In the genomic region with DNA sequence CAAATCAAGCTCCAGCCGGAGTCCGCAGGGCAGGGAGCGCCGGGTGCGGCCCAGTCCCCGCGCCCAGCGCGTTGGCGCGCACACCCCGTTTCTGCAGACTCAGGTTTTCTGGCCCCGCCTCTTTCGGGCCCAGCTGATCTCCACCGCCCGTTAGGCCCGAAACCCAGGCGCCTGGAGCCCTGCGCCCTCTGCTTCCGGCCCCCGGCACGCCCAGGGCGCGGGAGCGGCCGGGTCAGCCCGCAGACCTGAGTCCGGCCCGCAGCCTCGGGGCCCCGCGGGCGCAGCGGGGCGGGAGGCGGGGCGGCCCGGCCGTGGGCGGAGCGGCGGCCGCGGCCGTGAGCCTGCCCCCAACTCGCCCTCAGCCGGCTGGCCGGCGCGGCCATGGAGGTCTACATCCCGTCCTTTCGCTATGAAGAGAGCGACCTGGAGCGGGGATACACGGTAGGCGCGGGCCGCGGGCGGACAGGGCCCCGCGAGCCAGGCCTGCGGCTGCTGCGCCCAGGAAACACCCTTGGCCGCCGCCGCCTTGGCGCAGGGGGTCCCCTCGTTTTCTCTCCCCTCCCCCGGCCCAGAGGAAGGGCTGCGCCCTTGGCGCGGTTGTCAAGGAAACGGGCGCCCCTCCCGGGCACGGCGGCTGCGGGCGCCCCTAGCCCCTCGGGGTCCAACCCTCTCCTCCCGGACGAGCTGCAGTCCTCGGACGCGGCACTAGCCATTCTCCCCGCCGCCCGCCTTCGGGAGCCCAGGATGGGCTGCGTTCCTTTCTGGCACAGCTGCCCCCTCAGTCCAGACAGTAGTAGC, we compare ENCODE assay signal across 1 cellular context.
TF ChIP-seq lines count a peak whose summit lies in the region.

A gene with protein sequence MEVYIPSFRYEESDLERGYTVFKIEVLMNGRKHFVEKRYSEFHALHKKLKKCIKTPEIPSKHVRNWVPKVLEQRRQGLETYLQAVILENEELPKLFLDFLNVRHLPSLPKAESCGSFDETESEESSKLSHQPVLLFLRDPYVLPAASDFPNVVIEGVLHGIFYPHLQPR (plus strand): TSS at position 361 of the 798 bp plus-strand sequence. CDS start 21 bp downstream, at position 382.

TF ChIP-seq in A549, 52 proteins besides CTCF, POLR2A, EP300 and RAD21 (continued from another document):
- TF ChIP-seq, protein P1, sequence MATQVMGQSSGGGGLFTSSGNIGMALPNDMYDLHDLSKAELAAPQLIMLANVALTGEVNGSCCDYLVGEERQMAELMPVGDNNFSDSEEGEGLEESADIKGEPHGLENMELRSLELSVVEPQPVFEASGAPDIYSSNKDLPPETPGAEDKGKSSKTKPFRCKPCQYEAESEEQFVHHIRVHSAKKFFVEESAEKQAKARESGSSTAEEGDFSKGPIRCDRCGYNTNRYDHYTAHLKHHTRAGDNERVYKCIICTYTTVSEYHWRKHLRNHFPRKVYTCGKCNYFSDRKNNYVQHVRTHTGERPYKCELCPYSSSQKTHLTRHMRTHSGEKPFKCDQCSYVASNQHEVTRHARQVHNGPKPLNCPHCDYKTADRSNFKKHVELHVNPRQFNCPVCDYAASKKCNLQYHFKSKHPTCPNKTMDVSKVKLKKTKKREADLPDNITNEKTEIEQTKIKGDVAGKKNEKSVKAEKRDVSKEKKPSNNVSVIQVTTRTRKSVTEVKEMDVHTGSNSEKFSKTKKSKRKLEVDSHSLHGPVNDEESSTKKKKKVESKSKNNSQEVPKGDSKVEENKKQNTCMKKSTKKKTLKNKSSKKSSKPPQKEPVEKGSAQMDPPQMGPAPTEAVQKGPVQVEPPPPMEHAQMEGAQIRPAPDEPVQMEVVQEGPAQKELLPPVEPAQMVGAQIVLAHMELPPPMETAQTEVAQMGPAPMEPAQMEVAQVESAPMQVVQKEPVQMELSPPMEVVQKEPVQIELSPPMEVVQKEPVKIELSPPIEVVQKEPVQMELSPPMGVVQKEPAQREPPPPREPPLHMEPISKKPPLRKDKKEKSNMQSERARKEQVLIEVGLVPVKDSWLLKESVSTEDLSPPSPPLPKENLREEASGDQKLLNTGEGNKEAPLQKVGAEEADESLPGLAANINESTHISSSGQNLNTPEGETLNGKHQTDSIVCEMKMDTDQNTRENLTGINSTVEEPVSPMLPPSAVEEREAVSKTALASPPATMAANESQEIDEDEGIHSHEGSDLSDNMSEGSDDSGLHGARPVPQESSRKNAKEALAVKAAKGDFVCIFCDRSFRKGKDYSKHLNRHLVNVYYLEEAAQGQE (IDR thresholded peaks at IDR 0.05): no peak
- no peak for TF ChIP-seq HDAC2 (IDR thresholded peaks at IDR 0.05)
- TF ChIP-seq, protein P2, sequence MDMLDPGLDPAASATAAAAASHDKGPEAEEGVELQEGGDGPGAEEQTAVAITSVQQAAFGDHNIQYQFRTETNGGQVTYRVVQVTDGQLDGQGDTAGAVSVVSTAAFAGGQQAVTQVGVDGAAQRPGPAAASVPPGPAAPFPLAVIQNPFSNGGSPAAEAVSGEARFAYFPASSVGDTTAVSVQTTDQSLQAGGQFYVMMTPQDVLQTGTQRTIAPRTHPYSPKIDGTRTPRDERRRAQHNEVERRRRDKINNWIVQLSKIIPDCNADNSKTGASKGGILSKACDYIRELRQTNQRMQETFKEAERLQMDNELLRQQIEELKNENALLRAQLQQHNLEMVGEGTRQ (IDR thresholded peaks at IDR 0.05): no peak
- no peak for TF ChIP-seq NPAS2 (CRISPR knock-in tag; IDR thresholded peaks at IDR 0.05; ENCODE audit: borderline replicate concordance)
- TF ChIP-seq TP53 (CRISPR knock-in tag; IDR thresholded peaks at IDR 0.05): no peak
- no peak for TF ChIP-seq FOXS1 (CRISPR knock-in tag; IDR thresholded peaks at IDR 0.05)
- TF ChIP-seq FOSB (CRISPR knock-in tag; IDR thresholded peaks at IDR 0.05): no peak
- TF ChIP-seq, protein P3, sequence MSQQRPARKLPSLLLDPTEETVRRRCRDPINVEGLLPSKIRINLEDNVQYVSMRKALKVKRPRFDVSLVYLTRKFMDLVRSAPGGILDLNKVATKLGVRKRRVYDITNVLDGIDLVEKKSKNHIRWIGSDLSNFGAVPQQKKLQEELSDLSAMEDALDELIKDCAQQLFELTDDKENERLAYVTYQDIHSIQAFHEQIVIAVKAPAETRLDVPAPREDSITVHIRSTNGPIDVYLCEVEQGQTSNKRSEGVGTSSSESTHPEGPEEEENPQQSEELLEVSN (IDR thresholded peaks at IDR 0.05; ENCODE audit: borderline replicate concordance, low read depth): peak; percentile 53; the same call in 1 of the 2 replicates
- TF ChIP-seq KDM1A (IDR thresholded peaks at IDR 0.05; ENCODE audit: low read depth): no peak
- no peak for TF ChIP-seq RARB (CRISPR knock-in tag; IDR thresholded peaks at IDR 0.05)
- no peak for TF ChIP-seq JUNB (IDR thresholded peaks at IDR 0.05)
- no peak for TF ChIP-seq ZNF302 (CRISPR knock-in tag; IDR thresholded peaks at IDR 0.05)
- TF ChIP-seq CBX2 (IDR thresholded peaks at IDR 0.05; ENCODE audit: borderline replicate concordance, low read depth): no peak
- TF ChIP-seq TFCP2L1 (CRISPR knock-in tag; IDR thresholded peaks at IDR 0.05): no peak
- no peak for TF ChIP-seq CHD2 (IDR thresholded peaks at IDR 0.05; ENCODE audit: low read length, partially characterized antibody)
- no peak for TF ChIP-seq RCOR1 (IDR thresholded peaks at IDR 0.05; ENCODE audit: low read depth, low read length)
- TF ChIP-seq ZC3H11A (IDR thresholded peaks at IDR 0.05): no peak
- TF ChIP-seq EHF (CRISPR knock-in tag; IDR thresholded peaks at IDR 0.05): no peak
- no peak for TF ChIP-seq ESRRA (IDR thresholded peaks at IDR 0.05; ENCODE audit: borderline replicate concordance, low read length)
- no peak for TF ChIP-seq NFE2L2 (conservative IDR thresholded peaks at IDR 0.05; ENCODE audit: low read length)
- TF ChIP-seq ZSCAN20 (CRISPR knock-in tag; IDR thresholded peaks at IDR 0.05): no peak
- TF ChIP-seq, protein P4, sequence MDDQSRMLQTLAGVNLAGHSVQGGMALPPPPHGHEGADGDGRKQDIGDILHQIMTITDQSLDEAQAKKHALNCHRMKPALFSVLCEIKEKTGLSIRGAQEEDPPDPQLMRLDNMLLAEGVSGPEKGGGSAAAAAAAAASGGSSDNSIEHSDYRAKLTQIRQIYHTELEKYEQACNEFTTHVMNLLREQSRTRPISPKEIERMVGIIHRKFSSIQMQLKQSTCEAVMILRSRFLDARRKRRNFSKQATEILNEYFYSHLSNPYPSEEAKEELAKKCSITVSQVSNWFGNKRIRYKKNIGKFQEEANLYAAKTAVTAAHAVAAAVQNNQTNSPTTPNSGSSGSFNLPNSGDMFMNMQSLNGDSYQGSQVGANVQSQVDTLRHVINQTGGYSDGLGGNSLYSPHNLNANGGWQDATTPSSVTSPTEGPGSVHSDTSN (IDR thresholded peaks at IDR 0.05): 0 out of 2 replicates have a peak, but pooled peaks have one; percentile 53
- no peak for TF ChIP-seq HOXB13 (CRISPR knock-in tag; IDR thresholded peaks at IDR 0.05; ENCODE audit: low read depth)
- TF ChIP-seq, protein P5, sequence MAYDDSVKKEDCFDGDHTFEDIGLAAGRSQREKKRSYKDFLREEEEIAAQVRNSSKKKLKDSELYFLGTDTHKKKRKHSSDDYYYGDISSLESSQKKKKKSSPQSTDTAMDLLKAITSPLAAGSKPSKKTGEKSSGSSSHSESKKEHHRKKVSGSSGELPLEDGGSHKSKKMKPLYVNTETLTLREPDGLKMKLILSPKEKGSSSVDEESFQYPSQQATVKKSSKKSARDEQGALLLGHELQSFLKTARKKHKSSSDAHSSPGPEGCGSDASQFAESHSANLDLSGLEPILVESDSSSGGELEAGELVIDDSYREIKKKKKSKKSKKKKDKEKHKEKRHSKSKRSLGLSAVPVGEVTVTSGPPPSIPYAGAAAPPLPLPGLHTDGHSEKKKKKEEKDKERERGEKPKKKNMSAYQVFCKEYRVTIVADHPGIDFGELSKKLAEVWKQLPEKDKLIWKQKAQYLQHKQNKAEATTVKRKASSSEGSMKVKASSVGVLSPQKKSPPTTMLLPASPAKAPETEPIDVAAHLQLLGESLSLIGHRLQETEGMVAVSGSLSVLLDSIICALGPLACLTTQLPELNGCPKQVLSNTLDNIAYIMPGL (CRISPR knock-in tag; IDR thresholded peaks at IDR 0.05; ENCODE audit: borderline replicate concordance): no peak
- TF ChIP-seq FOSL2 (IDR thresholded peaks at IDR 0.05): no peak
- no peak for TF ChIP-seq FOSL2 (CRISPR knock-in tag; IDR thresholded peaks at IDR 0.05)
- TF ChIP-seq, protein P6, sequence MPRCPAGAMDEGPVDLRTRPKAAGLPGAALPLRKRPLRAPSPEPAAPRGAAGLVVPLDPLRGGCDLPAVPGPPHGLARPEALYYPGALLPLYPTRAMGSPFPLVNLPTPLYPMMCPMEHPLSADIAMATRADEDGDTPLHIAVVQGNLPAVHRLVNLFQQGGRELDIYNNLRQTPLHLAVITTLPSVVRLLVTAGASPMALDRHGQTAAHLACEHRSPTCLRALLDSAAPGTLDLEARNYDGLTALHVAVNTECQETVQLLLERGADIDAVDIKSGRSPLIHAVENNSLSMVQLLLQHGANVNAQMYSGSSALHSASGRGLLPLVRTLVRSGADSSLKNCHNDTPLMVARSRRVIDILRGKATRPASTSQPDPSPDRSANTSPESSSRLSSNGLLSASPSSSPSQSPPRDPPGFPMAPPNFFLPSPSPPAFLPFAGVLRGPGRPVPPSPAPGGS (IDR thresholded peaks at IDR 0.05): peak; percentile 67; the same call in 2 of the 3 replicates
- TF ChIP-seq NR3C1 (IDR thresholded peaks at IDR 0.05): no peak
- TF ChIP-seq, protein P7, sequence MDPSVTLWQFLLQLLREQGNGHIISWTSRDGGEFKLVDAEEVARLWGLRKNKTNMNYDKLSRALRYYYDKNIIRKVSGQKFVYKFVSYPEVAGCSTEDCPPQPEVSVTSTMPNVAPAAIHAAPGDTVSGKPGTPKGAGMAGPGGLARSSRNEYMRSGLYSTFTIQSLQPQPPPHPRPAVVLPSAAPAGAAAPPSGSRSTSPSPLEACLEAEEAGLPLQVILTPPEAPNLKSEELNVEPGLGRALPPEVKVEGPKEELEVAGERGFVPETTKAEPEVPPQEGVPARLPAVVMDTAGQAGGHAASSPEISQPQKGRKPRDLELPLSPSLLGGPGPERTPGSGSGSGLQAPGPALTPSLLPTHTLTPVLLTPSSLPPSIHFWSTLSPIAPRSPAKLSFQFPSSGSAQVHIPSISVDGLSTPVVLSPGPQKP (IDR thresholded peaks at IDR 0.05; ENCODE audit: low read depth, low read length): no peak
- no peak for TF ChIP-seq GATA3 (IDR thresholded peaks at IDR 0.05; ENCODE audit: borderline replicate concordance)
- no peak for TF ChIP-seq BHLHE40 (IDR thresholded peaks at IDR 0.05; ENCODE audit: low read depth, low read length)
- TF ChIP-seq CHD4 (IDR thresholded peaks at IDR 0.05; ENCODE audit: borderline replicate concordance): no peak
- no peak for TF ChIP-seq CBX8 (IDR thresholded peaks at IDR 0.05)
